ENCODE assay signal across 8 cellular contexts in the genomic region with DNA sequence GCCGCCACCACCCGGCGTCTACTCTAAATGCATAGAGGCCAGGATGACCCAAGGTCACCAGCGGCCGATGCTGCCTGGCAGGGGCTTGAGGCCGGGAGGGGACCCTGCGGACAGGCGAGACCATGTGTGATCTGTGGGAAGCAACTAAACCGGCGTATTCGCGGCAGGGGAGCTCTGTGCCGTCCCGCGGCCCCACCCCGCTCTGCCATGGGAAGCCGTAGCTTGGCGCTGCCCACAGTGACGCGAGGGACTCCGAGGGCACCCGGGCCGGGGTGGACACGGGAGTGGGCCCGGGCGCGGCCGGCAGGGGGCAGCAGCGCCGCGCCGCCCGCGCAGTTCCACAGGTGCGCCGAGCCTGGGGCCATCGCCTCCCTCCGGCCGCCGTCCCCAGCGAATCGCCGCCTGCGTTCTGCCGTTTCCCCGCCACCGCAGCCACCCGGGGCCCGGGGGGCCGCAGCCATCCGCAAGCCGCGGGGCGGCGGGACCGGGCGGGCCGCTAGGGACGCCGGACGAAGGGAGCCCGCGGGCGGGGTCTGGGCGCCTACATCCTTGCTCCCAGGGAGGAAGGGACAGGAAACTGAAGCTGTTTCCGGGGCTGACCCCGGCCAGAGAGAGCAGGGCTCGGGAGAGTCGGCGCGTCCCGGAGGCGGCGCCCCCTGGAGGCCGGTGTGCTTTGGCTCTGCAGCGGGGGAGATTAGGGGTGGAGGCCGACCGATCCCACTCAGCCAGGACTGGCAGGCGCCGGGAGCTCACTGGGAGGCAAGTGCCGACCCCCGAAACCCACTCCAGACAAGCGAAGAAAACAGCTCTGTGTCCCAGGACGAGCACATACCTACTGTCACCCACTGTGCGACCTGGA. TPM values are rescaled to one million over a fixed set of nuclear protein-coding genes. Genes with fewer than 3 reads are reported as not detected.
DNase-seq lines count a peak whose midpoint lies in the region; ATAC-seq and TF ChIP-seq lines count a peak whose summit lies in the region.

No MANE protein-coding gene starts in this region.

- peak overlapping the region; percentile 78 to 98 (median 94) for H3K27ac Mint-ChIP-seq in nephron

- ATAC-seq in DND-41 (ENCODE audit: insufficient read depth, low read depth) (peak; percentile 82), GM21576 (IDR thresholded peaks at IDR 0.05; ENCODE audit: unreplicated experiment) (peak; percentile 86), IMR-90 (ENCODE audit: low read depth) (peak; percentile 97)

- in situ Hi-C loops in IMR-90 (cut with MboI; ENCODE audit: low sequenced_read_pairs), result loop anchor here (10.0 kb wide), 1 partner anchor 97 kb away; no protein-coding TSS in a partner anchor

- no peaks in the 10 kb centered on the region; the same call in 1 of the 2 replicates for H3K9me1 ChIP-seq in IMR-90 (ENCODE audit: insufficient read depth, low read length)

- no peaks in the 10 kb centered on the region for H3K36me3 ChIP-seq in DND-41 (ENCODE audit: insufficient read depth, low read length)
- H3K36me3 ChIP-seq in IMR-90 (ENCODE audit: control insufficient read depth, insufficient read depth, low read length), result no peaks in the 10 kb centered on the region

- peak overlapping the region; percentile 97 to 100 for H4K8ac ChIP-seq in IMR-90 (ENCODE audit: low read depth in 2 of 2, low read length in 2 of 2)

- CTCF ChIA-PET in IMR-90 (lab: Yijun Ruan, JAX), result interaction anchor here (0.5 to 2.6 kb wide), 35 partner anchors 9 to 387 kb away, joined by 3 to 24 read pairs (median 4); a partner anchor contains a TSS

- TF ChIP-seq CTCF in DND-41 (IDR thresholded peaks at IDR 0.05; ENCODE audit: borderline replicate concordance, extremely low read depth, low read length, poor library complexity, severe bottlenecking), result peak; percentile 81
- peak; percentile 81 for TF ChIP-seq CTCF in IMR-90 (conservative IDR thresholded peaks at IDR 0.05; ENCODE audit: low read depth, low read length)
- TF ChIP-seq CTCF in nephron (IDR thresholded peaks at IDR 0.05; ENCODE audit: unreplicated experiment in 3 of 3), result peak; percentile 85 to 90 (median 89)

- peak overlapping the region; percentile 92 for H4K5ac ChIP-seq in IMR-90 (ENCODE audit: low read depth, low read length)

- POLR2A ChIA-PET in IMR-90 (lab: Charles Lee; ENCODE audit: unreplicated experiment), result interaction anchor here (0.7 kb wide), 1 partner anchor 86 kb away, joined by 3 read pairs; no protein-coding TSS in a partner anchor

- 1% methylated on average over 39 of the region's 85 CpGs; no CpG with 5 or more reads in 1 of the 2 experiments for WGBS in IMR-90 (ENCODE audit: extremely low coverage in 2 of 2, insufficient read length in 1 of 2), 2 experiments

- peak overlapping the region; percentile 86; the same call in 1 of the 2 replicates for H2BK120ac ChIP-seq in IMR-90 (ENCODE audit: low read depth, low read length)

- H3K18ac ChIP-seq in IMR-90 (ENCODE audit: low read depth, low read length), result peak overlapping the region; percentile 20; the same call in 1 of the 2 replicates

- DNase-seq in DND-41 (peak; percentile 84), IMR-90 (peak; percentile 85), OCI-M2 (lab: John Stamatoyannopoulos, UW; ENCODE audit: unreplicated experiment) (peak; percentile 26), fibroblast of peridontal ligament (ENCODE audit: extremely low read depth) (peak; percentile 75)
- peak; percentile 60 to 68 for DNase-seq in activated T-helper 1 cell treated with anti-CD3 and anti-CD28 coated beads, Interleukin-2, amount 50 U/mL, for 16 hours (ENCODE audit: low read depth in 1 of 2, low spot score in 1 of 2)
- peak; percentile 71 for DNase-seq in stimulated activated naive CD4-positive, alpha-beta T cell treated with Interleukin-2 at 50 U/mL for 16 hours (lab: John Stamatoyannopoulos, UW)

- no peak overlapping the region for H2AK5ac ChIP-seq in IMR-90 (ENCODE audit: low read depth, low read length)

- 0 out of 2 replicates have a peak overlapping the region, but pooled peaks have one; percentile 18 for H2BK20ac ChIP-seq in IMR-90 (ENCODE audit: low read depth, low read length)

- peak overlapping the region; percentile 88 for H3K4me2 ChIP-seq in DND-41 (ENCODE audit: insufficient read depth, low read length)
- peak overlapping the region; percentile 79 for H3K4me2 ChIP-seq in IMR-90 (ENCODE audit: low read depth, low read length)

- H3K79me1 ChIP-seq in IMR-90 (ENCODE audit: low read depth in 1 of 2, low read length in 2 of 2), result no peaks in the 10 kb centered on the region

- peak overlapping the region; percentile 44 to 73; a peak in 3 of 4 replicates for H3K4me3 ChIP-seq in DND-41 (ENCODE audit: low read depth in 1 of 2, low read length in 2 of 2)
- peak overlapping the region; percentile 74 for H3K4me3 ChIP-seq in IMR-90 (ENCODE audit: insufficient read depth, low read depth, low read length)

- TF ChIP-seq RAD21 in IMR-90 (IDR thresholded peaks at IDR 0.05; ENCODE audit: low read length), result peak; percentile 48

- intact Hi-C loops in IMR-90 (cut with micrococcal nuclease), result loop anchor here (1.0 kb wide), 3 partner anchors 12 to 330 kb away; a partner anchor contains a TSS

- peak overlapping the region; percentile 92 for H3K14ac ChIP-seq in IMR-90 (replicated peaks; ENCODE audit: low read depth, low read length)

- H3K4me1 ChIP-seq in DND-41 (ENCODE audit: insufficient read depth, low read length) (peaks cover 15% of the 10 kb centered on the region), IMR-90 (ENCODE audit: control insufficient read depth, insufficient read depth, low read length) (no peaks in the 10 kb centered on the region)

- H3K27me3 Mint-ChIP-seq in nephron (ENCODE audit: low read depth), result no peaks in the 10 kb centered on the region

- H3K36me3 Mint-ChIP-seq in nephron (ENCODE audit: low read depth), result no peaks in the 10 kb centered on the region

- H3K4me3 Mint-ChIP-seq in nephron, result peak overlapping the region; percentile 88 to 93 (median 92)

- peak overlapping the region; percentile 84 for H4K91ac ChIP-seq in IMR-90 (ENCODE audit: insufficient read depth, low read depth, low read length)

- no peak; the same call in 1 of the 2 replicates for TF ChIP-seq POLR2A in IMR-90 (IDR thresholded peaks at IDR 0.05; ENCODE audit: low read depth, low read length)

- H2AFZ ChIP-seq in DND-41 (ENCODE audit: low read depth, low read length) (peak overlapping the region; percentile 91), IMR-90 (replicated peaks; ENCODE audit: low read length, poor library complexity) (peak overlapping the region; percentile 100)

- BruUV-seq in IMR-90 (replicated peaks; lab: Mats Ljungman, UMichigan), result no TSS peak

- H3K4me1 Mint-ChIP-seq in nephron, result peaks cover 5% of the 10 kb centered on the region

- H2BK15ac ChIP-seq in IMR-90 (ENCODE audit: low read depth, low read length), result peak overlapping the region; percentile 77; the same call in 1 of the 3 replicates

- H3K56ac ChIP-seq in IMR-90 (ENCODE audit: extremely low read depth, insufficient read depth, low read length), result peak overlapping the region; percentile 75

- no peaks in the 10 kb centered on the region for H3K79me2 ChIP-seq in DND-41 (ENCODE audit: insufficient read depth, low read length)

- peak overlapping the region; percentile 72 for H2BK5ac ChIP-seq in IMR-90 (ENCODE audit: low read depth, low read length, poor library complexity, severe bottlenecking)

- peak overlapping the region; percentile 83 for H2AK9ac ChIP-seq in IMR-90 (replicated peaks; ENCODE audit: low read depth, low read length, poor library complexity)

- no peaks in the 10 kb centered on the region for H4K20me1 ChIP-seq in DND-41 (ENCODE audit: insufficient read depth, low read length)
- H4K20me1 ChIP-seq in IMR-90 (ENCODE audit: insufficient read depth, low read length), result no peaks in the 10 kb centered on the region

- H3K9me3 Mint-ChIP-seq in nephron, result no peaks in the 10 kb centered on the region

- H3K27ac ChIP-seq in DND-41 (ENCODE audit: low read length), result peak overlapping the region; percentile 79
- peak overlapping the region; percentile 83 for H3K27ac ChIP-seq in IMR-90 (ENCODE audit: insufficient read depth, low read length)

- peak overlapping the region; percentile 95 for H3K4ac ChIP-seq in IMR-90 (ENCODE audit: low read depth, low read length)

- H3K27me3 ChIP-seq in DND-41 (ENCODE audit: insufficient read depth, low read length, poor library complexity), result peaks cover 5% of the 10 kb centered on the region
- peaks cover 2% of the 10 kb centered on the region; the same call in 1 of the 2 replicates for H3K27me3 ChIP-seq in IMR-90 (ENCODE audit: control insufficient read depth, insufficient read depth, low read length)

- H3K23ac ChIP-seq in IMR-90 (ENCODE audit: low read depth, low read length), result peak overlapping the region; percentile 82; the same call in 1 of the 2 replicates

- dilution Hi-C loops in IMR-90 (cut with HindIII; ENCODE audit: low sequenced_read_pairs, unreplicated experiment), result no loop called here

- H3K9me3 ChIP-seq in DND-41 (ENCODE audit: insufficient read depth, low read length, severe bottlenecking) (no peaks in the 10 kb centered on the region), IMR-90 (ENCODE audit: control insufficient read depth, insufficient read depth, low read length) (no peaks in the 10 kb centered on the region)

- H3K9ac ChIP-seq in DND-41 (ENCODE audit: low read depth, low read length) (peak overlapping the region; percentile 69), IMR-90 (ENCODE audit: low read depth, low read length) (peak overlapping the region; percentile 60)

TF ChIP-seq in IMR-90, 13 proteins besides CTCF, POLR2A, EP300 and RAD21 (continues in another document):
- peak; percentile 47 for TF ChIP-seq MAZ (IDR thresholded peaks at IDR 0.05; ENCODE audit: borderline replicate concordance, low read depth, low read length)
- TF ChIP-seq MAFK (IDR thresholded peaks at IDR 0.05; ENCODE audit: low read depth, low read length), result no peak
- TF ChIP-seq BHLHE40 (IDR thresholded peaks at IDR 0.05; ENCODE audit: low read depth, low read length), result peak; percentile 35; the same call in 1 of the 2 replicates
- no peak for TF ChIP-seq MXI1 (IDR thresholded peaks at IDR 0.05; ENCODE audit: borderline replicate concordance, low read depth, low read length)
- no peak for TF ChIP-seq NFE2L2 (IDR thresholded peaks at IDR 0.05; ENCODE audit: low read depth, low read length)

RNA-seq across cellular contexts. Expression of a gene that starts 12.5 kb away (rescaled TPM):
- total RNA-seq in IMR-90 (2012; rRNA removed), result 31.4 and 31.9 TPM in 2 replicates
- polyA plus RNA-seq in IMR-90 (2012; rRNA removed), result 33.5 and 37.5 TPM in 2 replicates
- 44.9 and 60.5 TPM in 2 replicates for polyA plus RNA-seq in IMR-90 (2012; cell fraction: cytosol; rRNA removed)
- 46.5 and 79.9 TPM in 2 replicates for polyA plus RNA-seq in IMR-90 (2012; cell fraction: nucleus; rRNA removed; ENCODE audit: low replicate concordance)

RNA-seq across cellular contexts. Expression of a gene that starts 47.7 kb away (rescaled TPM):
- under 0.01 TPM in 1 of 2 replicates, not detected in the other for total RNA-seq in IMR-90 (2012; rRNA removed)
- 0.14 and 0.16 TPM in 2 replicates for polyA plus RNA-seq in IMR-90 (2012; rRNA removed)
- polyA plus RNA-seq in IMR-90 (2012; cell fraction: cytosol; rRNA removed), result 0.25 and 0.29 TPM in 2 replicates
- 0.34 and 0.36 TPM in 2 replicates for polyA plus RNA-seq in IMR-90 (2012; cell fraction: nucleus; rRNA removed; ENCODE audit: low replicate concordance)

RNA-seq across cellular contexts. Expression of a gene that starts 50.4 kb away (rescaled TPM):
- under 0.01 TPM in 2 replicates for total RNA-seq in IMR-90 (2012; rRNA removed)
- polyA plus RNA-seq in IMR-90 (2012; rRNA removed), result 0.22 and 0.29 TPM in 2 replicates
- 0.11 and 0.13 TPM in 2 replicates for polyA plus RNA-seq in IMR-90 (2012; cell fraction: cytosol; rRNA removed)
- polyA plus RNA-seq in IMR-90 (2012; cell fraction: nucleus; rRNA removed; ENCODE audit: low replicate concordance), result 0.22 and 0.25 TPM in 2 replicates

Comparison
In these comparisons a context has a peak if more than half of its experiments do, and no peak if none do; other contexts are left out.
1. Peak in every context shown above with its lines: DNase-seq, ATAC-seq, H3K4me3 ChIP-seq and H3K27ac ChIP-seq.
2. DNase-seq: peak in every context shown above with its lines; median percentile 85 in IMR-90; 84 in DND-41; 75 in fibroblast of peridontal ligament; 71 in stimulated activated naive CD4-positive, alpha-beta T cell treated with Interleukin-2 at 50 U/mL for 16 hours; 64 in activated T-helper 1 cell treated with anti-CD3 and anti-CD28 coated beads, Interleukin-2, amount 50 U/mL, for 16 hours; 26 in OCI-M2.